8 cellular contexts compared by ENCODE assay signal in the genomic region with DNA sequence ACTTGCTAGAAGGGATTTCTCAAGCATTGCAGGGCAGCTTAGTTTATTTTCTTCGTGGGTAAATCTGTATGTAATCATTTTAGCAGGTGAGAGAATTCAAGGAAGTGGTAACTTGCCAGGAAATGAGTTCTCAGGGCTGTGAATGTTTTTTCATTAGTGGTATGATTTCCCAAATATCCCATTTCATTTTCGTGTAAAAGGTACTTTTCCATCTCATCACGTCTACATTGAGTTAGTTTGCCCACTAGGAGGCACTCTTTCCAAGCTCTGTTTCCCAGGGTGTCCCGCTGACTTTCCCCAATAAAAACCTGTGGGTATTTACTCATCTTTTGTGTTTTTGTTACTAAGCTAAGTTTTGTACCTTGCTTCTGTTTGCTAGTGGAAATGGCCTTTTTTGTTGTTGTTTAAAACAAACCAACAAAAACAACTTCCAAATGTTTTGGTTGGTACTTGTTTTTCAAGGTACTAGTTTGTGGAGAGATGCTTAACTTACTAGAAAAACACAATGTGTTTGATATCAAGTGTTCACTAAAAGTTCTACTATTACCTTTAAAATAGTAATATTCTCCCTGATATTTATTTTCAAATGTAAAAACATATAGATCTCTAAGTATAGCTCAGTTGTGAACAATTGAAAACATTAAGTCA.
DNase-seq lines count a peak whose midpoint lies in the region; FAIRE-seq and TF ChIP-seq lines count a peak whose summit lies in the region.

No MANE protein-coding gene starts in this region.

- peak; percentile 54 for FAIRE-seq in GM12892 (lab: Jason Lieb, UNC)
- no peak for FAIRE-seq in urothelium cell line (lab: Jason Lieb, UNC)

- TF ChIP-seq POLR2A in GM12892 (IDR thresholded peaks at IDR 0.05; ENCODE audit: low read depth, low read length): no peak

- DNase-seq in CD1c-positive myeloid dendritic cell (ENCODE audit: extremely low spot score) (peak; percentile 59), GM12892 (ENCODE audit: insufficient read length) (peak; percentile 18), HuH-7 (ENCODE audit: low spot score) (peak; percentile 72), SW480 (ENCODE audit: low spot score) (peak; percentile 39), epidermal melanocyte (ENCODE audit: insufficient read length, low spot score) (peak; percentile 78), mucosa of gallbladder (ENCODE audit: low spot score) (peak; percentile 48), urothelium cell line (ENCODE audit: low spot score) (peak; percentile 42), mesenteric fat pad (ENCODE audit: low spot score) (no peak)
